Comparison of ENCODE assay signal across 8 cellular contexts in genomic region chr14:21917699-21918436, GRCh38.
DNase-seq lines count a peak whose midpoint lies in the region; ATAC-seq and TF ChIP-seq lines count a peak whose summit lies in the region.

No MANE protein-coding gene starts in this region.

- DNase-seq in cardiac muscle cell (ENCODE audit: low read depth in 1 of 2, low spot score in 1 of 2) (peak; percentile 62 to 71), Right ventricle myocardium inferior (ENCODE audit: missing footprints) (no peak), HL-60 (ENCODE audit: low read depth in 1 of 2, low spot score in 1 of 2) (peak; percentile 2 to 26), SK-N-SH (peak; percentile 11), astrocyte of the spinal cord (ENCODE audit: low read depth, low spot score) (peak; percentile 55), iPS-NIHi11 (ENCODE audit: low spot score) (peak; percentile 33), suprapubic skin (ENCODE audit: low spot score in 2 of 2) (no peak)
- peak; percentile 33 for DNase-seq in stimulated activated CD4-positive, alpha-beta T cell treated with anti-CD3 and anti-CD28 coated beads, Interleukin-12 subunit alpha, Interleukin-12 subunit beta, amount 100 ng/mL, for 4 hours

- H2AFZ ChIP-seq in SK-N-SH (ENCODE audit: low read depth), result peak overlapping the region; percentile 47

- H3K4me1 ChIP-seq in cardiac muscle cell (ENCODE audit: low read depth), result no peaks in the 10 kb centered on the region
- H3K4me1 ChIP-seq in SK-N-SH (ENCODE audit: control insufficient read depth in 1 of 2, insufficient read depth in 2 of 2, low read depth in 1 of 2, low read length in 1 of 2), result no peaks in the 10 kb centered on the region
- H3K4me1 ChIP-seq in suprapubic skin, result no peaks in the 10 kb centered on the region

- TF ChIP-seq CTCF in cardiac muscle cell (IDR thresholded peaks at IDR 0.05; ENCODE audit: low read depth, low read length) (peak; percentile 81), HL-60 (IDR thresholded peaks at IDR 0.05; ENCODE audit: insufficient read depth, low read length) (peak; percentile 73), SK-N-SH (IDR thresholded peaks at IDR 0.05) (peak; percentile 89), astrocyte of the spinal cord (IDR thresholded peaks at IDR 0.05; ENCODE audit: low read depth, low read length) (peak; percentile 85), suprapubic skin (IDR thresholded peaks at IDR 0.05) (peak in 1 of 2 donors; percentile 53)

- H3K27ac ChIP-seq in cardiac muscle cell, result no peak overlapping the region
- no peak overlapping the region for H3K27ac ChIP-seq in HL-60 (replicated peaks)
- no peak overlapping the region for H3K27ac ChIP-seq in SK-N-SH (ENCODE audit: low read depth in 2 of 2, low read length in 1 of 2)
- no peak overlapping the region for H3K27ac ChIP-seq in suprapubic skin

- H3K9me3 ChIP-seq in cardiac muscle cell (ENCODE audit: low read depth), result no peaks in the 10 kb centered on the region
- no peaks in the 10 kb centered on the region for H3K9me3 ChIP-seq in SK-N-SH
- H3K9me3 ChIP-seq in suprapubic skin, result no peaks in the 10 kb centered on the region

- H3K9ac ChIP-seq in SK-N-SH, result no peak overlapping the region

- CTCF ChIA-PET in SK-N-SH (lab: Yijun Ruan, JAX), result interaction anchor here (0.6 to 1.3 kb wide), 22 partner anchors 8 to 517 kb away, joined by 3 to 22 read pairs (median 3); no protein-coding TSS in a partner anchor

- no peaks in the 10 kb centered on the region for H3K9me2 ChIP-seq in SK-N-SH

- peaks cover 3% of the 10 kb centered on the region for H3F3A ChIP-seq in SK-N-SH (replicated peaks; ENCODE audit: insufficient read depth)

- H3K79me2 ChIP-seq in SK-N-SH (ENCODE audit: insufficient read depth), result no peaks in the 10 kb centered on the region

- POLR2A ChIA-PET in SK-N-SH (lab: Yijun Ruan, JAX), result no interaction called here

- H3K4me2 ChIP-seq in SK-N-SH, result peak overlapping the region; percentile 42; the same call in 1 of the 2 replicates

- TF ChIP-seq EP300 in SK-N-SH (IDR thresholded peaks at IDR 0.05; ENCODE audit: borderline replicate concordance in 1 of 2, low read depth in 1 of 2, low read length in 1 of 2), result no peak
- no peak for TF ChIP-seq EP300 in suprapubic skin (IDR thresholded peaks at IDR 0.05)

- WGBS in SK-N-SH (ENCODE audit: low lambda C conversion rate), result 3% methylated on average over 4 of the region's 4 CpGs
- 22% methylated on average over 4 of the region's 4 CpGs for WGBS in suprapubic skin

- no peaks in the 10 kb centered on the region for H3K36me3 ChIP-seq in cardiac muscle cell
- no peaks in the 10 kb centered on the region for H3K36me3 ChIP-seq in SK-N-SH (replicated peaks in 1 of 2; ENCODE audit: control insufficient read depth in 1 of 2, insufficient read depth in 2 of 2, low read length in 1 of 2)
- H3K36me3 ChIP-seq in suprapubic skin, result no peaks in the 10 kb centered on the region

- H3K27me3 ChIP-seq in cardiac muscle cell (no peaks in the 10 kb centered on the region), HL-60 (ENCODE audit: insufficient read depth, poor library complexity, severe bottlenecking) (no peaks in the 10 kb centered on the region), SK-N-SH (ENCODE audit: insufficient read depth) (no peaks in the 10 kb centered on the region), suprapubic skin (no peaks in the 10 kb centered on the region)

- intact Hi-C loops in Right ventricle myocardium inferior (cut with DNase I), result no loop called here

- peak; percentile 58 for TF ChIP-seq RAD21 in SK-N-SH (IDR thresholded peaks at IDR 0.05; ENCODE audit: low read length)

- no peaks in the 10 kb centered on the region for H4K20me1 ChIP-seq in SK-N-SH (ENCODE audit: insufficient read depth)

- no peak overlapping the region for H3K4me3 ChIP-seq in cardiac muscle cell
- H3K4me3 ChIP-seq in HL-60 (replicated peaks; ENCODE audit: insufficient read depth, low read length), result no peak overlapping the region
- H3K4me3 ChIP-seq in SK-N-SH (ENCODE audit: low read depth in 2 of 2, low read length in 1 of 2), result peak overlapping the region; percentile 28 to 41; a peak in 3 of 4 replicates
- H3K4me3 ChIP-seq in astrocyte of the spinal cord (ENCODE audit: low read depth, low read length), result no peak overlapping the region
- H3K4me3 ChIP-seq in suprapubic skin, result no peak overlapping the region

- TF ChIP-seq POLR2A in suprapubic skin (IDR thresholded peaks at IDR 0.05), result no peak

- no peak for ATAC-seq in Right ventricle myocardium inferior

- in situ Hi-C loops in astrocyte of the spinal cord (cut with HindIII; ENCODE audit: low sequenced_read_pairs), result no loop called here

TF ChIP-seq in SK-N-SH, 30 proteins besides CTCF, POLR2A, EP300 and RAD21:
- no peak for TF ChIP-seq POLR2AphosphoS5 (IDR thresholded peaks at IDR 0.05; ENCODE audit: low read depth, low read length)
- no peak for TF ChIP-seq ELF1 (IDR thresholded peaks at IDR 0.05)
- peak; percentile 19; the same call in 1 of the 2 replicates for TF ChIP-seq SMC3 (IDR thresholded peaks at IDR 0.05; ENCODE audit: low read depth, low read length)
- TF ChIP-seq MEF2A (IDR thresholded peaks at IDR 0.05; ENCODE audit: borderline replicate concordance, low read depth), result no peak

Comparison
In these comparisons a context has a peak if more than half of its experiments do, and no peak if none do; other contexts are left out.
1. DNase-seq: peak in cardiac muscle cell (2 of 2), HL-60 (2 of 2), SK-N-SH (single experiment), astrocyte of the spinal cord (single experiment), iPS-NIHi11 (single experiment) and stimulated activated CD4-positive, alpha-beta T cell treated with anti-CD3 and anti-CD28 coated beads, Interleukin-12 subunit alpha, Interleukin-12 subunit beta, amount 100 ng/mL, for 4 hours (single experiment); none in Right ventricle myocardium inferior (single experiment) and suprapubic skin (0 of 2).
2. H3K4me3 ChIP-seq: peak in SK-N-SH (2 of 2); none in cardiac muscle cell (single experiment), HL-60 (single experiment), astrocyte of the spinal cord (single experiment) and suprapubic skin (single experiment).